17 cellular contexts compared by ENCODE assay signal in genomic region chrX:16638533-16638932, GRCh38. TPM values are rescaled to one million over a fixed set of nuclear protein-coding genes. Genes with fewer than 3 reads are reported as not detected.
A peak's percentile ranks its signal among the peaks of the same experiment; 100 is the strongest.
DNase-seq lines count a peak whose midpoint lies in the region; ATAC-seq and TF ChIP-seq lines count a peak whose summit lies in the region.
"Had no signal": no experiment of that assay in that cellular context is flagged by ENCODE, and none has a peak within 500 bp of the region (broad histone marks: within the 10 kb centered on the region; RNA-seq: fewer than 3 reads in every experiment).

No MANE protein-coding gene starts in this region.

- no peaks in the 10 kb centered on the region for H3F3A ChIP-seq in neural progenitor cell (ENCODE audit: low read depth)

- no peaks in the 10 kb centered on the region for H3K27me3 ChIP-seq in neural progenitor cell

- peak; percentile 51 for ATAC-seq in SK-N-SH treated with all-trans-retinoic acid at 6 μM for 48 hours
- ATAC-seq: CD8-positive, alpha-beta T cell had no signal

- H3K9ac ChIP-seq in neural progenitor cell = no peak overlapping the region

- peaks cover 9% of the 10 kb centered on the region for H3K36me3 ChIP-seq in neural progenitor cell

- H3K4me2 ChIP-seq in neural progenitor cell = no peak overlapping the region

- H3K4me3 Mint-ChIP-seq in chondrocyte (ENCODE audit: unreplicated experiment) (no peak overlapping the region), neural crest cell (no peak overlapping the region), nephron progenitor cell (no peak overlapping the region), neural progenitor cell (no peak overlapping the region)
- H3K4me3 Mint-ChIP-seq: CD14-positive monocyte; CD8-positive, alpha-beta T cell had no signal

- H3K9me3 Mint-ChIP-seq in chondrocyte (ENCODE audit: low read depth) = no peaks in the 10 kb centered on the region
- no peaks in the 10 kb centered on the region for H3K9me3 Mint-ChIP-seq in neural crest cell
- no peaks in the 10 kb centered on the region for H3K9me3 Mint-ChIP-seq in nephron progenitor cell
- H3K9me3 Mint-ChIP-seq in neural progenitor cell = no peaks in the 10 kb centered on the region
- H3K9me3 Mint-ChIP-seq: CD14-positive monocyte; CD8-positive, alpha-beta T cell had no signal

- H3K4me1 Mint-ChIP-seq in chondrocyte (ENCODE audit: low read depth) (peaks cover 30% of the 10 kb centered on the region), neural crest cell (peaks cover 2% of the 10 kb centered on the region), nephron progenitor cell (no peaks in the 10 kb centered on the region), neural progenitor cell (no peaks in the 10 kb centered on the region)

- H3K79me2 ChIP-seq in neural progenitor cell (ENCODE audit: low read depth) = no peaks in the 10 kb centered on the region

- no peaks in the 10 kb centered on the region for H3K4me1 ChIP-seq in neural progenitor cell
- H3K4me1 ChIP-seq: HAP-1 had no signal

- H2AFZ ChIP-seq in neural progenitor cell (replicated peaks) = no peak overlapping the region

- no peak overlapping the region for H3K4me3 ChIP-seq in neural progenitor cell
- H3K4me3 ChIP-seq: HAP-1 had no signal

- no peak for TF ChIP-seq CTCF in chondrocyte (IDR thresholded peaks at IDR 0.05)
- TF ChIP-seq CTCF in neural crest cell (conservative IDR thresholded peaks at IDR 0.05) = no peak
- TF ChIP-seq CTCF in nephron progenitor cell (IDR thresholded peaks at IDR 0.05) = no peak
- no peak for TF ChIP-seq CTCF in neural progenitor cell (IDR thresholded peaks at IDR 0.05)

- H4K20me1 ChIP-seq in neural progenitor cell (ENCODE audit: low read depth) = no peaks in the 10 kb centered on the region

- H3K27me3 Mint-ChIP-seq in chondrocyte (ENCODE audit: low read depth) (no peaks in the 10 kb centered on the region), neural crest cell (ENCODE audit: low read depth) (no peaks in the 10 kb centered on the region), nephron progenitor cell (ENCODE audit: low read depth, poor library complexity) (no peaks in the 10 kb centered on the region), neural progenitor cell (ENCODE audit: insufficient read depth, low read depth) (peaks cover 4% of the 10 kb centered on the region)

- peaks cover 19% of the 10 kb centered on the region for H3K36me3 Mint-ChIP-seq in chondrocyte (ENCODE audit: low read depth)
- H3K36me3 Mint-ChIP-seq in neural crest cell (ENCODE audit: low read depth) = peaks cover 26% of the 10 kb centered on the region
- H3K36me3 Mint-ChIP-seq in nephron progenitor cell (ENCODE audit: low read depth) = peaks cover 84% of the 10 kb centered on the region
- H3K36me3 Mint-ChIP-seq in neural progenitor cell = peaks cover 24% of the 10 kb centered on the region

- DNase-seq in EH (ENCODE audit: low read depth) (peak; percentile 18), chondrocyte (ENCODE audit: low spot score) (no peak), neural crest cell (ENCODE audit: low read depth, low spot score) (no peak), nephron progenitor cell (no peak), neural progenitor cell (ENCODE audit: low spot score) (no peak), HUDEP-2 (lab: John Stamatoyannopoulos, UW; ENCODE audit: unreplicated experiment in 76 of 76) (no peak)
- DNase-seq: CD8-positive, alpha-beta T cell; COR-L47; DMS153; DMS79 treated with DMSO at 0.1 percent for 48 hours; GF-D8 had no signal

- no peak overlapping the region for H3K27ac ChIP-seq in neural progenitor cell
- H3K27ac ChIP-seq: 22Rv1 had no signal

- peak overlapping the region; percentile 74 for H3K27ac Mint-ChIP-seq in chondrocyte (ENCODE audit: unreplicated experiment)
- peak overlapping the region; percentile 88 for H3K27ac Mint-ChIP-seq in neural crest cell (ENCODE audit: unreplicated experiment)
- H3K27ac Mint-ChIP-seq in nephron progenitor cell = no peak overlapping the region
- H3K27ac Mint-ChIP-seq in neural progenitor cell = no peak overlapping the region
- H3K27ac Mint-ChIP-seq: CD14-positive monocyte; CD8-positive, alpha-beta T cell had no signal

- no peaks in the 10 kb centered on the region for H3K9me3 ChIP-seq in neural progenitor cell (ENCODE audit: low read depth)
- H3K9me3 ChIP-seq: HAP-1 had no signal

TF ChIP-seq in SK-N-SH treated with all-trans-retinoic acid at 6 μM for 48 hours, 23 proteins besides CTCF, POLR2A, EP300 and RAD21:
- TF ChIP-seq GLIS3 (CRISPR knock-in tag; IDR thresholded peaks at IDR 0.05) = no peak

RNA-seq across cellular contexts. Expression of gene S100G, which starts 11.4 kb away (rescaled TPM):
- total RNA-seq in chondrocyte (not detected in 3 replicates), neural crest cell (not detected in 2 replicates), neural progenitor cell (ENCODE audit: low replicate concordance) (not detected in 2 replicates)
- total RNA-seq: A673; CD8-positive, alpha-beta T cell; H1 had no signal

Comparison
In these comparisons a context has a peak if more than half of its experiments do, and no peak if none do; other contexts are left out.
1. H3K27ac Mint-ChIP-seq: peak in chondrocyte (single experiment) and neural crest cell (single experiment); none in nephron progenitor cell (single experiment) and neural progenitor cell (single experiment).